ENCODE assay signal across 32 cellular contexts in the genomic region with DNA sequence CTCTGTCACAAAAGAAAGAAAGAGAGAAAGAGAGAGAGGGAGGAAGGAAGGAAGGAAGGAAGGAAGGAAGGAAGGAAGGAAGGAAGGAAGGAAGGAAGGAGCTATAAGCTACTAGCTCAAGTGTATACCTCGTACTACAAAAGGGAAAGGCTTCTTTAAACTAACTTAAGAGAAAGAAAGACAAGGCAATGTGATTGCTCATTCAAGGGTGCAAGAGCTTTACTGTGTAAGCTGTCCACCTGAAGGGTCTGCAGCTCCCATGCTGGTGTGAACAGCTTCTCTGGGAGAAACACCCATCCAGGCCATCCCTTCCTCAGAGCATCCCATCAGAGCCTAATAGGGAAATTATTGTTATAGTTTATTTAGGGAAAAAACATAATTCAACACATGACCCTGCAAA.
"Had no signal": no experiment of that assay in that cellular context is flagged by ENCODE, and none has a peak within 500 bp of the region (broad histone marks: within the 10 kb centered on the region; RNA-seq: fewer than 3 reads in every experiment).

No MANE protein-coding gene starts in this region.

- H3K4me3 ChIP-seq: left lung, lower lobe of right lung, pancreas, prostate gland, skin epidermis, stomach, testis, tibial artery, upper lobe of right lung had no signal

- ATAC-seq: left colon; left lung; lower lobe of right lung; natural killer cell; pancreas; right cardiac atrium; sciatic nerve; stimulated activated naive B cell treated with anti-CD40 and anti-IgM and Interleukin-4, amounts not matched to agents 10 μg/mL and 1 μg/mL and 100 μg/mL, for 72 hours; stimulated activated naive CD8-positive, alpha-beta T cell treated with anti-CD3 and anti-CD28 coated beads, Interleukin-15, Interleukin-2, amounts not matched to agents 100 U/mL and 50 U/mL, for 24 hours; upper lobe of right lung had no signal

- H3K36me3 Mint-ChIP-seq: mesothelial cell of epicardium; naive B cell; natural killer cell; stimulated activated naive B cell treated with anti-CD40 and anti-IgM and Interleukin-4, amounts not matched to agents 10 μg/mL and 1 μg/mL and 100 μg/mL, for 72 hours had no signal

- H3K4me1 ChIP-seq: lower lobe of right lung, pancreas, prostate gland, stomach, testis, tibial artery, upper lobe of right lung had no signal

- H3K4me3 Mint-ChIP-seq: mesothelial cell of epicardium; naive B cell; natural killer cell; nephron progenitor cell; stimulated activated naive B cell treated with anti-CD40 and anti-IgM and Interleukin-4, amounts not matched to agents 10 μg/mL and 1 μg/mL and 100 μg/mL, for 72 hours had no signal

- H3K4me1 Mint-ChIP-seq: mesothelial cell of epicardium, naive B cell, nephron progenitor cell had no signal

- H3K27me3 ChIP-seq: left lung, pancreas, stomach, testis, tibial artery, upper lobe of right lung had no signal

- H3K9me3 Mint-ChIP-seq: mesothelial cell of epicardium, natural killer cell, nephron progenitor cell had no signal

- H3K27ac Mint-ChIP-seq: mesothelial cell of epicardium; naive B cell; nephron progenitor cell; stimulated activated naive B cell treated with anti-CD40 and anti-IgM and Interleukin-4, amounts not matched to agents 10 μg/mL and 1 μg/mL and 100 μg/mL, for 72 hours had no signal

- FAIRE-seq: islet of Langerhans, kidney, pancreas, urothelium cell line had no signal

- H3K27ac ChIP-seq: left lung, lower lobe of right lung, pancreas, prostate gland, skin epidermis, stomach, testis, tibial artery, upper lobe of right lung had no signal

- H3K36me3 ChIP-seq: left lung, lower lobe of right lung, pancreas, prostate gland, stomach, tibial artery, upper lobe of right lung had no signal

- H3K9me3 ChIP-seq: left lung, lower lobe of right lung, pancreas, prostate gland, stomach, testis, tibial artery, upper lobe of right lung had no signal

- DNase-seq: hippocampal formation; kidney; left colon; left lung; lower lobe of right lung; mammary epithelial cell; mesenchymal stem cell; naive B cell; natural killer cell; nephron progenitor cell; nucleus accumbens; pancreas; posterior cingulate gyrus; retina; right cardiac atrium; stimulated activated CD4-positive, alpha-beta T cell treated with anti-CD3 and anti-CD28 coated beads, Interleukin-12 subunit alpha, Interleukin-12 subunit beta, amount 100 ng/mL, for 4 hours; stimulated activated CD4-positive, alpha-beta T cell treated with anti-CD3 and anti-CD28 coated beads, Interleukin-15, amount 100 ng/mL, for 24 hours; stimulated activated CD4-positive, alpha-beta T cell treated with anti-CD3 and anti-CD28 coated beads, Interleukin-2, amount 100 ng/mL, for 24 hours; stimulated activated CD4-positive, alpha-beta T cell treated with anti-CD3 and anti-CD28 coated beads, Interleukin-4, amount 100 ng/mL, for 1 hour; stimulated activated naive B cell treated with anti-CD40 and anti-IgM and Interleukin-4, amounts not matched to agents 10 μg/mL and 1 μg/mL and 100 μg/mL, for 72 hours; stimulated activated naive CD8-positive, alpha-beta T cell treated with anti-CD3 and anti-CD28 coated beads, Interleukin-15, Interleukin-2, amounts not matched to agents 100 U/mL and 50 U/mL, for 24 hours; stomach; testis; tibial artery; trophoblast cell; upper lobe of right lung had no signal
